In the genomic region with DNA sequence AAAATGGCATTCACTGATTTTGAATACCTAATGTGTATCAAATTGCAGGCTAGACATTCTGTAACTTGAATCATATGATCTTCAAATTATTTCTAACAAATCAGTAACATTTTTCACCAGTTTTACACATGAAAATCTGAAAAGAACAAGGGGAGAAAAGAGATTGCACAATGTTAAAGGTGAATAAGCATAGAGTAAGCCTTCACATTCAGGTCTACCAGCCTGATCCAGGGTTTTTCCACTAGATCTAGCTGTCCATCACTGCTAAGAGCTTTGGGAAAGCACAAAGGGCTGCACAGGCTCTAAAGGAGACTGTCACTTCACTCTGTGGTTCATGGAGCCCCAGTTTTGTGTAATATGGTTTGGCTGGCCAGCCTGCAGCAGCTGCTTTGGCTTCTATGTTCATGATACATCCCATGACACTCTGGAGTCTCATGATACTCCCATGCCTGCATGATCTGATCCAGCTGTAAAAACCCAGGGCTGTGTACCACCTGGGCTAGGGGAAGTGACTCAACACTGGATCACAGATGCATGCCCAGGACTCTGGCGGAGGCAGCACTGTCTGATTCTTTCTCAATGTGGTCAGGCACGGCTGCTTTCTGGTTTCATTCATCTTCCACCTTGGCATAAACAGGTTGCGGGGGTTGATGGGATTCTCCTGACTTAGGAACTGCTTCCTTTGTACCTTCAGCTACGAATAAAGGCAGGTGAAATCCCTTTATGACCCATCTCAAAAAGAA, we compare ENCODE assay signal across 17 cellular contexts.
DNase-seq lines count a peak whose midpoint lies in the region; ATAC-seq and TF ChIP-seq lines count a peak whose summit lies in the region.
"Had no signal": no experiment of that assay in that cellular context is flagged by ENCODE, and none has a peak within 500 bp of the region (broad histone marks: within the 10 kb centered on the region; RNA-seq: fewer than 3 reads in every experiment).

No MANE protein-coding gene starts in this region.

- intact Hi-C loops in Right ventricle myocardium inferior (cut with DNase I) (no loop called here), right cardiac atrium (cut with DNase I) (no loop called here)

- H3K27ac ChIP-seq in right cardiac atrium (ENCODE audit: low read length) (no peak overlapping the region), foreskin keratinocyte (peak overlapping the region; percentile 87)
- H3K27ac ChIP-seq: thoracic aorta had no signal

- ATAC-seq in Right ventricle myocardium inferior (peak; percentile 83), right cardiac atrium (no peak), foreskin keratinocyte (peak; percentile 97), HG03139 (IDR thresholded peaks at IDR 0.05; ENCODE audit: unreplicated experiment) (no peak), GM21515 (IDR thresholded peaks at IDR 0.05; ENCODE audit: unreplicated experiment) (no peak), GM18498 (IDR thresholded peaks at IDR 0.05; ENCODE audit: unreplicated experiment) (no peak)
- ATAC-seq: K562 had no signal

- H3K27me3 ChIP-seq in right cardiac atrium (ENCODE audit: control insufficient read depth, insufficient read depth), result no peaks in the 10 kb centered on the region
- no peaks in the 10 kb centered on the region for H3K27me3 ChIP-seq in foreskin keratinocyte

- no peaks in the 10 kb centered on the region for H3K9me3 ChIP-seq in right cardiac atrium (ENCODE audit: control insufficient read depth, low read length)
- H3K9me3 ChIP-seq: thoracic aorta had no signal

- DNase-seq in Right ventricle myocardium inferior (ENCODE audit: missing footprints), result no peak
- DNase-seq in right cardiac atrium, result no peak
- DNase-seq in T1000 (lab: John Stamatoyannopoulos, UW), result peak; percentile 47
- peak; percentile 100 for DNase-seq in foreskin keratinocyte
- peak; percentile 35 for DNase-seq in smooth muscle cell of the brain vasculature (ENCODE audit: low read depth, low spot score)
- DNase-seq: activated CD4-positive, alpha-beta T cell treated with anti-CD3 and anti-CD28 coated beads, Interleukin-2, amount 10 ng/mL, durations not matched to agents 24 days and 14 days; cerebellar nuclear complex; GDM1; glutamatergic neuron; GOT3; NCI-H2227 treated with DMSO at 0.1 percent for 48 hours; retina had no signal

- no peaks in the 10 kb centered on the region for H3K4me1 ChIP-seq in right cardiac atrium (ENCODE audit: control insufficient read depth, insufficient read depth, low read length)
- H3K4me1 ChIP-seq in foreskin keratinocyte, result peaks cover 34% of the 10 kb centered on the region

- TF ChIP-seq CTCF in foreskin keratinocyte (conservative IDR thresholded peaks at IDR 0.05), result no peak

- no peak overlapping the region for H3K4me3 ChIP-seq in right cardiac atrium (ENCODE audit: low read length)
- H3K4me3 ChIP-seq: K562, thoracic aorta had no signal

- 65% methylated on average over 4 of the region's 4 CpGs for WGBS in right cardiac atrium

Comparison
In these comparisons a context has a peak if more than half of its experiments do, and no peak if none do; other contexts are left out.
1. ATAC-seq: peak in Right ventricle myocardium inferior (single experiment) and foreskin keratinocyte (single experiment); none in right cardiac atrium (0 of 2), HG03139 (single experiment), GM21515 (single experiment) and GM18498 (single experiment).
2. DNase-seq: peak in T1000 (single experiment), foreskin keratinocyte (2 of 2) and smooth muscle cell of the brain vasculature (single experiment); none in Right ventricle myocardium inferior (single experiment) and right cardiac atrium (0 of 3).